Comparison of ENCODE assay signal across 14 cellular contexts in the genomic region with DNA sequence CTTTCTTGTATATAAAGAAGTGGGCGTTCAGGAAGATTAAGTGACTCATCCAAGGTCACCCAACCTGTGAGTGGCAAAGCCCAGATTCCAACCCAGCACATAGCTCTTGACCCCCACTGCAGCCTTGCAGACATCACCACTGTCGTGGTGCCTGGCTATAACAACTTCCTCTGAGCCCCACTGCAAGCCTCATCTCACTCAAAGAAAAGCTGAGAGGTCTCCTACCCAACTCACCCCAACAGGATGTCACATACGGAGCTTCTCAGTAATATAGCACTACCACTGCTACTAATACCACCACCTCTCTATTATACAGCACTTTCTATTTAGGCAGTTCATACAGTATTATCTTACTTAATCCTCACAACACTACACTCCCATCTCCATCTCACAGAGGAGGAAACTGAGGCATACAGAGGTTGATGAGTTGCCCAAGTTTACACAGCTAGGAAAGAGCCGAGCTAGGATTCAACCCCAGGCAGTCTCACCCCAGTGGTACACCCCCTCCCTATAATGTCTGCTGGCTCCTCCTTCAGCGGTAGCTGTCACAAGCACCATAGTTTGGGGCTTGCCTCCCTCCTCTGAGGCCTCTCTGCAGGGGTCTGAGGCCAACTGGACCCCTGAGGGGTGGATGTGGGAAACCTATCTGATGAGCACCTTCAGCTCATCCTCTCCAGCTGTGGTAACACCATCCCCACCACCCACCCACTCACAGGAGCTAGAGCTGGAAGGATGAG. TPM values are rescaled to one million over a fixed set of nuclear protein-coding genes. Genes with fewer than 3 reads are reported as not detected.
DNase-seq lines count a peak whose midpoint lies in the region; ATAC-seq, FAIRE-seq and TF ChIP-seq lines count a peak whose summit lies in the region.
"Had no signal": no experiment of that assay in that cellular context is flagged by ENCODE, and none has a peak within 500 bp of the region (broad histone marks: within the 10 kb centered on the region; RNA-seq: fewer than 3 reads in every experiment).

No MANE protein-coding gene starts in this region.

- peaks cover 30% of the 10 kb centered on the region; the same call in 1 of the 2 replicates for H3K36me3 ChIP-seq in BLaER1
- no peaks in the 10 kb centered on the region for H3K36me3 ChIP-seq in colonic mucosa
- H3K36me3 ChIP-seq: BE2C had no signal

- peaks cover 12% of the 10 kb centered on the region for H3K4me1 Mint-ChIP-seq in T-helper 17 cell

- H3K4me3 ChIP-seq in BLaER1 = peak overlapping the region; percentile 5; the same call in 1 of the 2 replicates
- no peak overlapping the region for H3K4me3 ChIP-seq in colonic mucosa

- no peak for DNase-seq in GM12891 (ENCODE audit: insufficient read length, low spot score)
- no peak for DNase-seq in T-helper 17 cell
- no peak for DNase-seq in colonic mucosa
- no peak for DNase-seq in SKM-1 (lab: John Stamatoyannopoulos, UW; ENCODE audit: unreplicated experiment)
- no peak for DNase-seq in HPDE6-E6E7 (ENCODE audit: extremely low spot score)
- DNase-seq: activated CD4-positive, alpha-beta T cell treated with anti-CD3 and anti-CD28 coated beads, Interleukin-2, amount 10 ng/mL, durations not matched to agents 7 days and 5 days; BE2C; GF-D8; stimulated activated naive CD4-positive, alpha-beta T cell; SW 1271 had no signal

- peaks cover 62% of the 10 kb centered on the region for H4K20me1 ChIP-seq in BLaER1

- no peak for TF ChIP-seq CTCF in colonic mucosa (IDR thresholded peaks at IDR 0.05)

- peak overlapping the region; percentile 72 for H3K4me2 ChIP-seq in BLaER1

- intact Hi-C loops in colonic mucosa (cut with DNase I) = no loop called here

- ATAC-seq in T-helper 17 cell (no peak), HG03469 (IDR thresholded peaks at IDR 0.05; ENCODE audit: unreplicated experiment) (no peak)

- H3K4me3 Mint-ChIP-seq in T-helper 17 cell = peak overlapping the region; percentile 52
- H3K4me3 Mint-ChIP-seq: activated CD4-positive, alpha-beta T cell treated with anti-CD3 and anti-CD28 coated beads, Interleukin-2, amount 10 ng/mL, durations not matched to agents 7 days and 5 days had no signal

- H3K4me1 ChIP-seq in BLaER1 (peaks cover 99% of the 10 kb centered on the region), colonic mucosa (peaks cover 15% of the 10 kb centered on the region)
- H3K4me1 ChIP-seq: BE2C had no signal

- no peaks in the 10 kb centered on the region for H3K27me3 Mint-ChIP-seq in T-helper 17 cell
- H3K27me3 Mint-ChIP-seq: activated CD4-positive, alpha-beta T cell treated with anti-CD3 and anti-CD28 coated beads, Interleukin-2, amount 10 ng/mL, durations not matched to agents 7 days and 5 days had no signal

- no peaks in the 10 kb centered on the region for H3K36me3 Mint-ChIP-seq in T-helper 17 cell (ENCODE audit: low read depth)

- FAIRE-seq in GM12891 (lab: Jason Lieb, UNC) = peak; percentile 28

- peak overlapping the region; percentile 81 for H3K27ac ChIP-seq in BLaER1
- peak overlapping the region; percentile 86 for H3K27ac ChIP-seq in layer of hippocampus (ENCODE audit: low read depth, low read length)
- no peak overlapping the region for H3K27ac ChIP-seq in colonic mucosa

- no peaks in the 10 kb centered on the region for H3K9me3 ChIP-seq in BLaER1
- H3K9me3 ChIP-seq in T-helper 17 cell (ENCODE audit: control insufficient read depth, low read length, poor library complexity, severe bottlenecking) = no peaks in the 10 kb centered on the region
- no peaks in the 10 kb centered on the region for H3K9me3 ChIP-seq in colonic mucosa
- H3K9me3 ChIP-seq: BE2C had no signal

- H3K9ac ChIP-seq in BLaER1 (peak overlapping the region; percentile 63), colonic mucosa (ENCODE audit: low read depth in 2 of 2, low read length in 2 of 2) (no peak overlapping the region)

- H3K27me3 ChIP-seq in BLaER1 = no peaks in the 10 kb centered on the region
- H3K27me3 ChIP-seq in layer of hippocampus (ENCODE audit: control insufficient read depth, insufficient read depth, low read length) = no peaks in the 10 kb centered on the region
- no peaks in the 10 kb centered on the region for H3K27me3 ChIP-seq in colonic mucosa
- H3K27me3 ChIP-seq: BE2C had no signal

- TF ChIP-seq POLR2A in GM12891 (IDR thresholded peaks at IDR 0.05; ENCODE audit: low read depth, low read length) = no peak

- H3K27ac Mint-ChIP-seq in T-helper 17 cell = peak overlapping the region; percentile 51
- H3K27ac Mint-ChIP-seq: activated CD4-positive, alpha-beta T cell treated with anti-CD3 and anti-CD28 coated beads, Interleukin-2, amount 10 ng/mL, durations not matched to agents 7 days and 5 days had no signal

TF ChIP-seq in GM12891, 5 proteins besides CTCF, POLR2A, EP300 and RAD21:
- no peak for TF ChIP-seq POLR2AphosphoS5 (IDR thresholded peaks at IDR 0.05; ENCODE audit: low read depth, low read length)
- no peak for TF ChIP-seq SPI1 (IDR thresholded peaks at IDR 0.05; ENCODE audit: low read depth, low read length)
- no peak for TF ChIP-seq TAF1 (IDR thresholded peaks at IDR 0.05; ENCODE audit: low read depth, low read length)
- no peak for TF ChIP-seq PAX5 (IDR thresholded peaks at IDR 0.05; ENCODE audit: insufficient read depth, low read length, severe bottlenecking)

RNA-seq across cellular contexts. Expression of gene TFEB, which starts 19.5 kb away (rescaled TPM):
- 54.8 TPM for polyA plus RNA-seq in GM12891 (2012; ENCODE audit: low read depth, missing spikeins)
- 10 to 100 TPM; 17.6 to 18.9 TPM for total RNA-seq in T-helper 17 cell
- total RNA-seq in colonic mucosa = 10 to 100 TPM; 16.9 to 21.7 TPM

RNA-seq across cellular contexts. Expression of gene PGC, which starts 31.2 kb away (rescaled TPM):
- not detected for polyA plus RNA-seq in GM12891 (2012; ENCODE audit: low read depth, missing spikeins)
- not detected for total RNA-seq in T-helper 17 cell
- 1 to 10 TPM in 1 of 2 donors, not detected in 1; 1.7 TPM for total RNA-seq in colonic mucosa
- total RNA-seq: activated CD4-positive, alpha-beta T cell treated with anti-CD3 and anti-CD28 coated beads, Interleukin-2, amount 10 ng/mL, durations not matched to agents 7 days and 5 days; pulmonary artery endothelial cell had no signal
